ENCODE assay signal across 28 cellular contexts in genomic region chr1:44333373-44333772, GRCh38.
"Had no signal": no experiment of that assay in that cellular context is flagged by ENCODE, and none has a peak within 500 bp of the region (broad histone marks: within the 10 kb centered on the region; RNA-seq: fewer than 3 reads in every experiment).

No MANE protein-coding gene starts in this region.

- H3K4me1 Mint-ChIP-seq: activated B cell treated with CpG ODN at 0.5 μM for 24 hours; activated CD4-positive, alpha-beta memory T cell treated with anti-CD3 and anti-CD28 coated beads, Interleukin-2, amount 10 ng/mL, durations not matched to agents 7 days and 5 days had no signal

- H3K4me3 ChIP-seq: body of pancreas, esophagus muscularis mucosa, gastroesophageal sphincter had no signal

- H3K9me3 Mint-ChIP-seq: activated CD4-positive, alpha-beta memory T cell treated with anti-CD3 and anti-CD28 coated beads, Interleukin-2, amount 10 ng/mL, durations not matched to agents 7 days and 5 days; activated T-cell treated with anti-CD3 and anti-CD28 coated beads, Interleukin-2, amount 50 U/mL, for 24 hours; activated T-cell treated with anti-CD3 and anti-CD28 coated beads, Interleukin-2, amount 50 U/mL, for 72 hours; effector memory CD8-positive, alpha-beta T cell; T-helper 2 cell treated with Interferon-gamma antibody and Interleukin-4, amounts not matched to agents 5 μg/mL and 100 μg/mL, for 36 hours had no signal

- H3K9me3 ChIP-seq: body of pancreas, esophagus muscularis mucosa, gastroesophageal sphincter had no signal

- DNase-seq: activated B cell treated with CpG ODN at 0.5 μM for 24 hours; activated CD4-positive, alpha-beta memory T cell treated with anti-CD3 and anti-CD28 coated beads, Interleukin-2, amount 10 ng/mL, durations not matched to agents 7 days and 5 days; activated CD4-positive, alpha-beta T cell treated with anti-CD3 and anti-CD28 coated beads for 48 hours; activated CD8-positive, alpha-beta memory T cell treated with anti-CD3 and anti-CD28 coated beads, Interleukin-2, amount 50 U/mL, for 48 hours; activated gamma-delta T cell; activated naive CD4-positive, alpha-beta T cell treated with anti-CD3 and anti-CD28 coated beads, Interleukin-2, amount 50 U/mL, for 16 hours; activated naive CD4-positive, alpha-beta T cell treated with Interleukin-2 at 50 U/mL for 16 hours; activated T-cell treated with anti-CD3 and anti-CD28 coated beads for 4 hours; activated T-cell treated with anti-CD3 and anti-CD28 coated beads, Interleukin-2, amount 50 U/mL, for 24 hours; activated T-cell treated with anti-CD3 and anti-CD28 coated beads, Interleukin-2, amount 50 U/mL, for 72 hours; amniotic stem cell; anterior cingulate cortex; body of pancreas; cortex of kidney; dermis blood vessel endothelial cell; effector CD4-positive, alpha-beta T cell; effector memory CD8-positive, alpha-beta T cell; erythroblast; foreskin melanocyte; T-helper 1 cell; T-helper 17 cell; T1000; WERI-Rb-1 had no signal

- H3K27ac Mint-ChIP-seq: activated B cell treated with CpG ODN at 0.5 μM for 24 hours; activated CD4-positive, alpha-beta memory T cell treated with anti-CD3 and anti-CD28 coated beads, Interleukin-2, amount 10 ng/mL, durations not matched to agents 7 days and 5 days; activated naive CD8-positive, alpha-beta T cell; activated T-cell treated with anti-CD3 and anti-CD28 coated beads, Interleukin-2, amount 50 U/mL, for 24 hours; activated T-cell treated with anti-CD3 and anti-CD28 coated beads, Interleukin-2, amount 50 U/mL, for 72 hours; T-helper 17 cell; T-helper 2 cell treated with Interferon-gamma antibody and Interleukin-4, amounts not matched to agents 5 μg/mL and 100 μg/mL, for 36 hours had no signal

- H3K27me3 ChIP-seq: body of pancreas, esophagus muscularis mucosa, gastroesophageal sphincter had no signal

- H3K27ac ChIP-seq: body of pancreas, esophagus muscularis mucosa, gastroesophageal sphincter, WERI-Rb-1 had no signal

- H3K4me3 Mint-ChIP-seq: activated B cell treated with CpG ODN at 0.5 μM for 24 hours; activated CD4-positive, alpha-beta memory T cell treated with anti-CD3 and anti-CD28 coated beads, Interleukin-2, amount 10 ng/mL, durations not matched to agents 7 days and 5 days; activated naive CD8-positive, alpha-beta T cell; activated T-cell treated with anti-CD3 and anti-CD28 coated beads, Interleukin-2, amount 50 U/mL, for 24 hours; activated T-cell treated with anti-CD3 and anti-CD28 coated beads, Interleukin-2, amount 50 U/mL, for 72 hours; effector memory CD8-positive, alpha-beta T cell; T-helper 17 cell; T-helper 2 cell treated with Interferon-gamma antibody and Interleukin-4, amounts not matched to agents 5 μg/mL and 100 μg/mL, for 36 hours had no signal

- FAIRE-seq: colon had no signal

- H3K27me3 Mint-ChIP-seq: activated B cell treated with CpG ODN at 0.5 μM for 24 hours; activated CD4-positive, alpha-beta memory T cell treated with anti-CD3 and anti-CD28 coated beads, Interleukin-2, amount 10 ng/mL, durations not matched to agents 7 days and 5 days; activated naive CD8-positive, alpha-beta T cell; activated T-cell treated with anti-CD3 and anti-CD28 coated beads, Interleukin-2, amount 50 U/mL, for 24 hours; effector memory CD8-positive, alpha-beta T cell; T-helper 17 cell had no signal
